18 cellular contexts compared by ENCODE assay signal in the genomic region with DNA sequence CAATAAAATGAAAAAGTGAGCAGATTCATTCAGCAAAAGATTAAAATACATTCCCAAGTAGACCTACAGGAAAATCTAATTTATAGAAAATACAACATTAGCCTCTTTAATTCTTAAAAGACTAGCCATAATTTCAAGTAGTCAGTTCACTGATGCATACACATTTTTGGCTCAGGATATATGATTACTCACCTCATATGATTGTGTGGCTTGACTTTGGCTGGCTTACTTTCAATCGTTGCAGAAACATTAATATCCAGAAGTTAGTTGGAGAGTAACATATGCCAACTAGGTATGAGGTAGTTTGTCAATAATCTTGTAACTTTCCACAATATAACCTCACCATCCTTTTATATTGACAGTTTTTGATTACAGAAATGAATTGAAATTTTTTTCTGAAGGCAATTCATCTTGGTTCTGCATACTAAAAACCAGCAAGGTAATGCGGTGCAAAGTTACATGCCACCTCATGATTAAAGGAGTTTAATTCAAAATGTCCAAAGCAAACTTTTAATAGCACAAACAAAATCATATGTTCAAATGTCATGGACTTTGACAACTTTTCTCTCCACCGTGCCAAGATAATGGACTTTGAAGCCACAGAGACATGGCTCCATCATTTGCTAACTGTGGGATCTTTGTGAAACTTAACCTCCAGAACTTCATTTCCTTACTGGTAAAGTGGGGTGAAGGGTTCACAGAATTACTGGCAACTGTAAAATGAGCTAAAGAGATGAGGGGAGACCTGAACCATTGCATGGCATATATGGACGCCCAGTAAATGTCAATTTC.
DNase-seq lines count a peak whose midpoint lies in the region; ATAC-seq and TF ChIP-seq lines count a peak whose summit lies in the region.
"Had no signal": no experiment of that assay in that cellular context is flagged by ENCODE, and none has a peak within 500 bp of the region (broad histone marks: within the 10 kb centered on the region; RNA-seq: fewer than 3 reads in every experiment).

No MANE protein-coding gene starts in this region.

- H3K27me3 Mint-ChIP-seq in activated CD4-positive, alpha-beta T cell treated with anti-CD3 and anti-CD28 coated beads, Interleukin-2, amount 10 ng/mL, durations not matched to agents 24 days and 14 days: peaks cover 15% of the 10 kb centered on the region
- H3K27me3 Mint-ChIP-seq: activated CD4-positive, alpha-beta memory T cell treated with anti-CD3 and anti-CD28 coated beads for 36 hours; dendritic cell treated with granulocyte-macrophage colony-stimulating factor and Interleukin-4, amounts not matched to agents 40 ng/mL and 50 ng/mL, for 4 days; stimulated activated naive B cell treated with anti-CD40 and anti-IgM and Interleukin-4, amounts not matched to agents 10 μg/mL and 1 μg/mL and 100 μg/mL, for 72 hours had no signal

- no peak overlapping the region for H3K4me3 Mint-ChIP-seq in activated CD4-positive, alpha-beta T cell treated with anti-CD3 and anti-CD28 coated beads, Interleukin-2, amount 10 ng/mL, durations not matched to agents 24 days and 14 days
- H3K4me3 Mint-ChIP-seq: activated CD4-positive, alpha-beta memory T cell treated with anti-CD3 and anti-CD28 coated beads for 36 hours; activated T-helper 1 cell treated with anti-CD3 and anti-CD28 coated beads, Interleukin-12 subunit alpha, Interleukin-12 subunit beta, Interleukin-2, Interleukin-4 antibody, amounts not matched to agents 30 ng/mL and 10 ng/mL and 1 ng/mL, durations not matched to agents 14 hours and 24 hours and 36 hours; dendritic cell treated with granulocyte-macrophage colony-stimulating factor and Interleukin-4, amounts not matched to agents 40 ng/mL and 50 ng/mL, for 4 days; stimulated activated naive B cell treated with anti-CD40 and anti-IgM and Interleukin-4, amounts not matched to agents 10 μg/mL and 1 μg/mL and 100 μg/mL, for 72 hours had no signal

- ATAC-seq in right lobe of liver (no peak), GM21825 (IDR thresholded peaks at IDR 0.05; ENCODE audit: unreplicated experiment) (no peak)
- ATAC-seq: left ventricle myocardium superior; stimulated activated naive B cell treated with anti-CD40 and anti-IgM and Interleukin-4, amounts not matched to agents 10 μg/mL and 1 μg/mL and 100 μg/mL, for 72 hours; upper lobe of right lung had no signal

- no peak for TF ChIP-seq RAD21 in liver (IDR thresholded peaks at IDR 0.05)

- no peaks in the 10 kb centered on the region for H4K20me1 ChIP-seq in fibroblast of lung (ENCODE audit: control insufficient read depth, extremely low read depth, insufficient read depth, low read length)

- no peaks in the 10 kb centered on the region for H3K9me3 Mint-ChIP-seq in activated CD4-positive, alpha-beta T cell treated with anti-CD3 and anti-CD28 coated beads, Interleukin-2, amount 10 ng/mL, durations not matched to agents 24 days and 14 days
- H3K9me3 Mint-ChIP-seq: activated CD4-positive, alpha-beta memory T cell treated with anti-CD3 and anti-CD28 coated beads for 36 hours; activated T-helper 1 cell treated with anti-CD3 and anti-CD28 coated beads, Interleukin-12 subunit alpha, Interleukin-12 subunit beta, Interleukin-2, Interleukin-4 antibody, amounts not matched to agents 30 ng/mL and 10 ng/mL and 1 ng/mL, durations not matched to agents 14 hours and 24 hours and 36 hours; dendritic cell treated with granulocyte-macrophage colony-stimulating factor and Interleukin-4, amounts not matched to agents 40 ng/mL and 50 ng/mL, for 4 days; stimulated activated naive B cell treated with anti-CD40 and anti-IgM and Interleukin-4, amounts not matched to agents 10 μg/mL and 1 μg/mL and 100 μg/mL, for 72 hours had no signal

- 52% methylated on average over 4 of the region's 4 CpGs for WGBS in liver
- 30% methylated on average over 4 of the region's 4 CpGs for WGBS in right lobe of liver (ENCODE audit: insufficient coverage, low coverage, low lambda C conversion rate, missing lambda C conversion rate)

- no peaks in the 10 kb centered on the region for H3K36me3 Mint-ChIP-seq in activated CD4-positive, alpha-beta T cell treated with anti-CD3 and anti-CD28 coated beads, Interleukin-2, amount 10 ng/mL, durations not matched to agents 24 days and 14 days (ENCODE audit: low read depth)
- H3K36me3 Mint-ChIP-seq: activated CD4-positive, alpha-beta memory T cell treated with anti-CD3 and anti-CD28 coated beads for 36 hours; stimulated activated naive B cell treated with anti-CD40 and anti-IgM and Interleukin-4, amounts not matched to agents 10 μg/mL and 1 μg/mL and 100 μg/mL, for 72 hours had no signal

- H3K36me3 ChIP-seq in liver (ENCODE audit: control insufficient read depth in 4 of 4, insufficient read depth in 3 of 4, low read depth in 1 of 4, low read length in 3 of 4) (no peaks in the 10 kb centered on the region), right lobe of liver (no peaks in the 10 kb centered on the region), fibroblast of lung (ENCODE audit: control insufficient read depth, insufficient read depth, low read length) (no peaks in the 10 kb centered on the region)
- H3K36me3 ChIP-seq: spleen, upper lobe of right lung had no signal

- H3K4me3 ChIP-seq in liver (ENCODE audit: low read depth in 1 of 3, low read length in 3 of 3) (no peak overlapping the region), right lobe of liver (no peak overlapping the region), fibroblast of lung (replicated peaks in 1 of 4; ENCODE audit: control extremely low read depth in 1 of 4, insufficient read depth in 1 of 4, low read depth in 3 of 4, low read length in 4 of 4) (no peak overlapping the region)
- H3K4me3 ChIP-seq: spleen, upper lobe of right lung had no signal

- H3K4me1 Mint-ChIP-seq in activated CD4-positive, alpha-beta T cell treated with anti-CD3 and anti-CD28 coated beads, Interleukin-2, amount 10 ng/mL, durations not matched to agents 24 days and 14 days: no peaks in the 10 kb centered on the region

- no peak overlapping the region for H3K27ac ChIP-seq in liver (ENCODE audit: low read depth in 1 of 2, low read length in 2 of 2)
- H3K27ac ChIP-seq in right lobe of liver: no peak overlapping the region
- no peak overlapping the region for H3K27ac ChIP-seq in RWPE1
- no peak overlapping the region for H3K27ac ChIP-seq in fibroblast of lung (ENCODE audit: insufficient read depth, low read length)
- H3K27ac ChIP-seq: parathyroid adenoma, spleen, upper lobe of right lung had no signal

- intact Hi-C loops in right lobe of liver (cut with DNase I): no loop called here
- intact Hi-C loops in activated CD4-positive, alpha-beta T cell treated with anti-CD3 and anti-CD28 coated beads, Interleukin-2, amount 10 ng/mL, durations not matched to agents 24 days and 14 days (cut with micrococcal nuclease): no loop called here

- H3K9ac ChIP-seq in liver (ENCODE audit: low read depth in 1 of 2, low read length in 2 of 2) (no peak overlapping the region), fibroblast of lung (ENCODE audit: insufficient read depth, low read length) (no peak overlapping the region)
- H3K9ac ChIP-seq: parathyroid adenoma had no signal

- no peak for TF ChIP-seq POLR2A in right lobe of liver (IDR thresholded peaks at IDR 0.05)

- no peak for DNase-seq in right lobe of liver
- DNase-seq in RWPE1 (ENCODE audit: low spot score): peak; percentile 28
- DNase-seq in fibroblast of lung (ENCODE audit: low read depth in 2 of 2): peak; percentile 55 to 84
- DNase-seq in activated CD4-positive, alpha-beta T cell treated with anti-CD3 and anti-CD28 coated beads, Interleukin-2, amount 10 ng/mL, durations not matched to agents 24 days and 14 days: no peak
- DNase-seq in activated CD8-positive, alpha-beta memory T cell treated with anti-CD3 and anti-CD28 coated beads, Interleukin-2, amount 50 U/mL, for 4 hours: no peak
- DNase-seq in amniotic stem cell (lab: John Stamatoyannopoulos, UW): no peak
- DNase-seq: activated CD4-positive, alpha-beta memory T cell treated with anti-CD3 and anti-CD28 coated beads for 36 hours; KG1; left ventricle myocardium superior; NCI-H1417; spleen; stimulated activated naive B cell treated with anti-CD40 and anti-IgM and Interleukin-4, amounts not matched to agents 10 μg/mL and 1 μg/mL and 100 μg/mL, for 72 hours; upper lobe of right lung had no signal

- H3K27me3 ChIP-seq in liver (ENCODE audit: control insufficient read depth in 4 of 4, insufficient read depth in 4 of 4, low read length in 3 of 4): no peaks in the 10 kb centered on the region
- H3K27me3 ChIP-seq in right lobe of liver: no peaks in the 10 kb centered on the region
- no peaks in the 10 kb centered on the region for H3K27me3 ChIP-seq in fibroblast of lung (ENCODE audit: control insufficient read depth, insufficient read depth, low read length)
- H3K27me3 ChIP-seq: spleen, upper lobe of right lung had no signal

- TF ChIP-seq CTCF in liver (IDR thresholded peaks at IDR 0.05; ENCODE audit: low read depth, low read length, missing input control): no peak
- TF ChIP-seq CTCF in right lobe of liver (IDR thresholded peaks at IDR 0.05): no peak
- TF ChIP-seq CTCF in RWPE1 (conservative IDR thresholded peaks at IDR 0.05; ENCODE audit: low read depth): no peak
- no peak for TF ChIP-seq CTCF in fibroblast of lung (conservative IDR thresholded peaks at IDR 0.05 in 1 of 2, IDR thresholded peaks at IDR 0.05 in 1 of 2; ENCODE audit: low read depth in 1 of 2, low read length in 2 of 2)

- POLR2A ChIA-PET in RWPE1 (lab: Yijun Ruan, JAX; ENCODE audit: low non-redundant PET): no interaction called here

- CTCF ChIA-PET in RWPE1 (lab: Yijun Ruan, JAX): no interaction called here

- no peak overlapping the region for H2AFZ ChIP-seq in fibroblast of lung (ENCODE audit: low read length)
- H2AFZ ChIP-seq: parathyroid adenoma had no signal

- H3K79me2 ChIP-seq in fibroblast of lung (ENCODE audit: control insufficient read depth, insufficient read depth, low read length): no peaks in the 10 kb centered on the region
- H3K79me2 ChIP-seq: parathyroid adenoma had no signal

- H3K9me3 ChIP-seq in liver (ENCODE audit: control insufficient read depth in 4 of 4, low read length in 3 of 4) (no peaks in the 10 kb centered on the region), right lobe of liver (no peaks in the 10 kb centered on the region), fibroblast of lung (ENCODE audit: control insufficient read depth, insufficient read depth, low read depth, low read length) (no peaks in the 10 kb centered on the region)
- H3K9me3 ChIP-seq: spleen, upper lobe of right lung had no signal

- H3K27ac Mint-ChIP-seq in activated CD4-positive, alpha-beta T cell treated with anti-CD3 and anti-CD28 coated beads, Interleukin-2, amount 10 ng/mL, durations not matched to agents 24 days and 14 days: no peak overlapping the region
- H3K27ac Mint-ChIP-seq: activated CD4-positive, alpha-beta memory T cell treated with anti-CD3 and anti-CD28 coated beads for 36 hours; activated T-helper 1 cell treated with anti-CD3 and anti-CD28 coated beads, Interleukin-12 subunit alpha, Interleukin-12 subunit beta, Interleukin-2, Interleukin-4 antibody, amounts not matched to agents 30 ng/mL and 10 ng/mL and 1 ng/mL, durations not matched to agents 14 hours and 24 hours and 36 hours; dendritic cell treated with granulocyte-macrophage colony-stimulating factor and Interleukin-4, amounts not matched to agents 40 ng/mL and 50 ng/mL, for 4 days; stimulated activated naive B cell treated with anti-CD40 and anti-IgM and Interleukin-4, amounts not matched to agents 10 μg/mL and 1 μg/mL and 100 μg/mL, for 72 hours had no signal

- no peak overlapping the region for H3K4me2 ChIP-seq in fibroblast of lung (ENCODE audit: extremely low read depth, insufficient read depth, low read length)

- H3K4me1 ChIP-seq in liver (ENCODE audit: control insufficient read depth in 4 of 4, insufficient read depth in 4 of 4, low read length in 3 of 4) (peaks cover 0 to 6% (median 2%) of the 10 kb centered on the region in 4 donors), right lobe of liver (no peaks in the 10 kb centered on the region), fibroblast of lung (ENCODE audit: control insufficient read depth, extremely low read depth, insufficient read depth, low read length) (peaks cover 2% of the 10 kb centered on the region)
- H3K4me1 ChIP-seq: parathyroid adenoma, spleen, upper lobe of right lung had no signal

Comparison
In these comparisons a context has a peak if more than half of its experiments do, and no peak if none do; other contexts are left out.
1. DNase-seq: peak in RWPE1 (single experiment) and fibroblast of lung (2 of 2); none in right lobe of liver (0 of 3), activated CD4-positive, alpha-beta T cell treated with anti-CD3 and anti-CD28 coated beads, Interleukin-2, amount 10 ng/mL, durations not matched to agents 24 days and 14 days (single experiment), activated CD8-positive, alpha-beta memory T cell treated with anti-CD3 and anti-CD28 coated beads, Interleukin-2, amount 50 U/mL, for 4 hours (single experiment) and amniotic stem cell (single experiment).